ENCODE assay signal across 1 cellular context in the genomic region with DNA sequence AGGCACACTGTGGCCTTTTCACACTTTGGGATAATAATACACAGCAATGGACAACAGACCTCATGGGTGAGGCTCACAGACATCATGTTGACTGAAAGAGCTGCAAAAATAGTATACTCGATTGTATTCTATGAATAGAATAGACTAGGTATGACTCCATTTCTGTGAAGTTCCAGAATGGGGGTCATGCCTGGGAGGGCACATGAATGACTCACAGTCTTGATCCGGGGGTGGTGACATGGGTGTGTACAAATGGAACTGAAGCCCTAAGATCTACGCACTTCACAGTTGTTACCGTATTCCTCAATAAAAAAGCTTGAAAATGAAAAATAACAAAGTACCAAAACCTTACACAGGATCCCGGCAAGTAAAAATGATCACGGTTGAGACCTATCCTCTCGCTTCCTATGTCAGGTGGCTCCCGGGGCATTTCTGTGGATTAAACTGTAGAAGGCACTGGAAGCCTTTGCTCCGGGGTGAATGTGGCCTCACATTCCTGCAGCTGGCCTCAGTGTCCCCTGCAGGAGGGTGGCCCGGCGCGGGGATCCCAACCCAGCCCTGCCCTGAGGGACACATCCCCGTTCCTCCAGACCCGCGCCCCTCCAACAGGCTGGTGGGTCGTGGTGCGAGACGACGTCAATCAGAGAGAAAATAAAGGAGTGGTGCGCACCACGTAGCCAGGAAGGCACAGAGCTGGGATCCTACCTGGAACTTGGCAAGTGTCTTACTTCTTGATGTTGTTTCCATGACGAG.
A peak's percentile ranks its signal among the peaks of the same experiment; 100 is the strongest.
TF ChIP-seq lines count a peak whose summit lies in the region.

No MANE protein-coding gene starts in this region.

TF ChIP-seq in K562, 482 proteins besides CTCF, POLR2A, EP300 and RAD21 (continued from another document):
- TF ChIP-seq ZNF609 (CRISPR knock-in tag; IDR thresholded peaks at IDR 0.05; ENCODE audit: borderline replicate concordance) (no peak), SMC3 (conservative IDR thresholded peaks at IDR 0.05; ENCODE audit: insufficient read depth, low read depth, low read length) (no peak), EGR1 (conservative IDR thresholded peaks at IDR 0.05) (peak; percentile 17; the same call in 1 of the 2 replicates)
TF ChIP-seq in K562: peak in this region for 1.
